11 cellular contexts compared by ENCODE assay signal in genomic region chr11:74681686-74682651, GRCh38. TPM values are rescaled to one million over a fixed set of nuclear protein-coding genes. Genes with fewer than 3 reads are reported as not detected.
A peak's percentile ranks its signal among the peaks of the same experiment; 100 is the strongest.
DNase-seq lines count a peak whose midpoint lies in the region; ATAC-seq and FAIRE-seq lines count a peak whose summit lies in the region.
"Had no signal": no experiment of that assay in that cellular context is flagged by ENCODE, and none has a peak within 500 bp of the region (broad histone marks: within the 10 kb centered on the region; RNA-seq: fewer than 3 reads in every experiment).

No MANE protein-coding gene starts in this region.

- ATAC-seq in T-helper 17 cell (no peak), HG02763 (IDR thresholded peaks at IDR 0.05; ENCODE audit: unreplicated experiment) (no peak)
- ATAC-seq: activated CD8-positive, alpha-beta T cell treated with anti-CD3 and anti-CD28 coated beads, Interleukin-2, amount 10 ng/mL, durations not matched to agents 7 days and 5 days had no signal

- peaks cover 6% of the 10 kb centered on the region for H3K4me1 Mint-ChIP-seq in T-helper 17 cell

- H3K27ac Mint-ChIP-seq in T-helper 17 cell, result no peak overlapping the region
- H3K27ac Mint-ChIP-seq: activated CD8-positive, alpha-beta T cell treated with anti-CD3 and anti-CD28 coated beads, Interleukin-2, amount 10 ng/mL, durations not matched to agents 7 days and 5 days had no signal

- H3K27ac ChIP-seq in substantia nigra (ENCODE audit: low read depth, low read length, poor library complexity, severe bottlenecking), result peak overlapping the region; percentile 86
- H3K27ac ChIP-seq: lower lobe of right lung had no signal

- FAIRE-seq in islet of Langerhans (lab: Jason Lieb, UNC), result peak; percentile 72

- H3K36me3 Mint-ChIP-seq in T-helper 17 cell (ENCODE audit: low read depth), result peaks cover 14% of the 10 kb centered on the region

- H3K4me3 ChIP-seq in H7 (ENCODE audit: insufficient read depth, low read depth, low read length), result no peak overlapping the region

- no peaks in the 10 kb centered on the region for H3K27me3 ChIP-seq in H7 (ENCODE audit: control insufficient read depth, insufficient read depth, low read length)

- peak overlapping the region; percentile 7 for H3K4me3 Mint-ChIP-seq in T-helper 17 cell
- H3K4me3 Mint-ChIP-seq: activated CD8-positive, alpha-beta T cell treated with anti-CD3 and anti-CD28 coated beads, Interleukin-2, amount 10 ng/mL, durations not matched to agents 7 days and 5 days had no signal

- DNase-seq in NCI-H2196 treated with DMSO at 0.1 percent for 48 hours (lab: John Stamatoyannopoulos, UW; ENCODE audit: unreplicated experiment) (peak; percentile 20), NCI-H2196 (lab: John Stamatoyannopoulos, UW; ENCODE audit: unreplicated experiment) (no peak), T-helper 17 cell (no peak), substantia nigra (lab: John Stamatoyannopoulos, UW) (peak in 10 of 49 donors; percentile 5 to 85 (median 32)), H7 (no peak), dedifferentiated amniotic fluid mesenchymal stem cell (ENCODE audit: extremely low spot score) (no peak)
- DNase-seq: activated CD8-positive, alpha-beta T cell treated with anti-CD3 and anti-CD28 coated beads, Interleukin-2, amount 10 ng/mL, durations not matched to agents 7 days and 5 days; lower lobe of right lung; NCI-H1930 had no signal

- peaks cover 47% of the 10 kb centered on the region for H3K27me3 Mint-ChIP-seq in T-helper 17 cell

- H3K36me3 ChIP-seq in H7 (replicated peaks; ENCODE audit: control insufficient read depth, insufficient read depth, low read length), result no peaks in the 10 kb centered on the region
- H3K36me3 ChIP-seq: lower lobe of right lung had no signal

- H3K9me3 ChIP-seq in T-helper 17 cell (ENCODE audit: control insufficient read depth, low read length, poor library complexity, severe bottlenecking), result no peaks in the 10 kb centered on the region
- H3K9me3 ChIP-seq: lower lobe of right lung had no signal

RNA-seq across cellular contexts. Expression of gene CHRDL2, which starts 49.3 kb away (rescaled TPM):
- total RNA-seq in T-helper 17 cell, result not detected
- total RNA-seq in H7 (2014; rRNA removed; shearing (Covaris generic)), result not detected in 2 replicates
- total RNA-seq: activated CD8-positive, alpha-beta T cell treated with anti-CD3 and anti-CD28 coated beads, Interleukin-2, amount 10 ng/mL, durations not matched to agents 7 days and 5 days had no signal
